In the genomic region with DNA sequence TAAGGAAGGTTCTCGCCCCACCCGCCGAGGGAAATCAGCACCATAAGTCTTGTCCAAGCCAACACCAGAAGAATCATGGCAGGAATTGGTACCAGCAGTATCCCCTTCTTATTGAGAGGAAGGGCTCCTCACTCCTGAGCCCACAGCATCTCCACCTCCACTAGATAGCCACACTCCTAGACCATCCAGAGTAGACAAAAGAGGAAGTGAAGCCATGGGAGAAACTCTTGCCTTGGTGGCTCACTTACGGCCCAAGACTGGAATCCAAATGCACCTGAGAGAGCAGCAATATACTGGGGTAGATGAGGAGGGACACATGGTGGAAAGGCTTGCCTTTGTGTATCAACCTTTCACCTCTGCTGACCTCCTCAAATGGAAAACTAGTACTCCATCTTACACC, we compare ENCODE assay signal across 29 cellular contexts.
"Had no signal": no experiment of that assay in that cellular context is flagged by ENCODE, and none has a peak within 500 bp of the region (broad histone marks: within the 10 kb centered on the region; RNA-seq: fewer than 3 reads in every experiment).

No MANE protein-coding gene starts in this region.

- H3K36me3 Mint-ChIP-seq: stimulated activated effector memory CD8-positive, alpha-beta T cell treated with anti-CD3 and anti-CD28 coated beads, Interleukin-12 subunit alpha, Interleukin-12 subunit beta, amount 100 ng/mL, for 72 hours; stimulated activated memory B cell treated with anti-CD40 and anti-IgM and Interleukin-4, amounts not matched to agents 10 μg/mL and 1 μg/mL and 100 μg/mL, for 72 hours; stimulated activated naive B cell treated with anti-CD40 and anti-IgM and Interleukin-4, amounts not matched to agents 10 μg/mL and 1 μg/mL and 100 μg/mL, for 72 hours; type B pancreatic cell had no signal

- H3K27ac ChIP-seq: stomach, suprapubic skin, testis, thoracic aorta, thyroid gland, tibial artery, tibial nerve, transverse colon, upper lobe of left lung, upper lobe of right lung, uterus, vagina had no signal

- FAIRE-seq: urothelium cell line had no signal

- ATAC-seq: stimulated activated effector memory CD8-positive, alpha-beta T cell treated with anti-CD3 and anti-CD28 coated beads, Interleukin-12 subunit alpha, Interleukin-12 subunit beta, amount 100 ng/mL, for 72 hours; stimulated activated memory B cell treated with anti-CD40 and anti-IgM and Interleukin-4, amounts not matched to agents 10 μg/mL and 1 μg/mL and 100 μg/mL, for 72 hours; stimulated activated naive B cell treated with anti-CD40 and anti-IgM and Interleukin-4, amounts not matched to agents 10 μg/mL and 1 μg/mL and 100 μg/mL, for 72 hours; stimulated activated naive CD8-positive, alpha-beta T cell treated with anti-CD3 and anti-CD28 coated beads, Interleukin-15, amount 100 ng/mL, for 72 hours; stimulated activated naive CD8-positive, alpha-beta T cell treated with anti-CD3 and anti-CD28 coated beads, Interleukin-15, Interleukin-2, amounts not matched to agents 100 U/mL and 50 U/mL, for 24 hours; upper lobe of right lung had no signal

- H3K4me1 Mint-ChIP-seq: stimulated activated effector memory CD8-positive, alpha-beta T cell treated with anti-CD3 and anti-CD28 coated beads, Interleukin-12 subunit alpha, Interleukin-12 subunit beta, amount 100 ng/mL, for 72 hours; stimulated activated naive CD8-positive, alpha-beta T cell treated with anti-CD3 and anti-CD28 coated beads, Interleukin-15, amount 100 ng/mL, for 72 hours had no signal

- H3K4me3 Mint-ChIP-seq: stimulated activated effector memory CD8-positive, alpha-beta T cell treated with anti-CD3 and anti-CD28 coated beads, Interleukin-12 subunit alpha, Interleukin-12 subunit beta, amount 100 ng/mL, for 72 hours; stimulated activated memory B cell treated with anti-CD40 and anti-IgM and Interleukin-4, amounts not matched to agents 10 μg/mL and 1 μg/mL and 100 μg/mL, for 72 hours; stimulated activated naive B cell treated with anti-CD40 and anti-IgM and Interleukin-4, amounts not matched to agents 10 μg/mL and 1 μg/mL and 100 μg/mL, for 72 hours; stimulated activated naive CD8-positive, alpha-beta T cell treated with anti-CD3 and anti-CD28 coated beads, Interleukin-15, amount 100 ng/mL, for 72 hours; stimulated activated naive CD8-positive, alpha-beta T cell treated with anti-CD3 and anti-CD28 coated beads, Interleukin-15, Interleukin-2, amounts not matched to agents 100 ng/mL and 50 ng/mL, for 24 hours; type B pancreatic cell had no signal

- H3K36me3 ChIP-seq: stomach, suprapubic skin, thoracic aorta, thyroid gland, tibial artery, tibial nerve, transverse colon, upper lobe of left lung, upper lobe of right lung, uterus, vagina had no signal

- H3K9me3 ChIP-seq: stomach, suprapubic skin, testis, thoracic aorta, thyroid gland, tibial artery, tibial nerve, transverse colon, upper lobe of left lung, upper lobe of right lung, uterus, vagina had no signal

- H3K27ac Mint-ChIP-seq: stimulated activated effector memory CD8-positive, alpha-beta T cell treated with anti-CD3 and anti-CD28 coated beads, Interleukin-12 subunit alpha, Interleukin-12 subunit beta, amount 100 ng/mL, for 72 hours; stimulated activated memory B cell treated with anti-CD40 and anti-IgM and Interleukin-4, amounts not matched to agents 10 μg/mL and 1 μg/mL and 100 μg/mL, for 72 hours; stimulated activated naive B cell treated with anti-CD40 and anti-IgM and Interleukin-4, amounts not matched to agents 10 μg/mL and 1 μg/mL and 100 μg/mL, for 72 hours; stimulated activated naive CD8-positive, alpha-beta T cell treated with anti-CD3 and anti-CD28 coated beads, Interleukin-15, amount 100 ng/mL, for 72 hours; stimulated activated naive CD8-positive, alpha-beta T cell treated with anti-CD3 and anti-CD28 coated beads, Interleukin-15, Interleukin-2, amounts not matched to agents 100 ng/mL and 50 ng/mL, for 24 hours; type B pancreatic cell had no signal

- H3K27me3 ChIP-seq: stomach, suprapubic skin, testis, thyroid gland, tibial artery, tibial nerve, transverse colon, upper lobe of left lung, upper lobe of right lung, uterus, vagina had no signal

- DNase-seq: stimulated activated CD4-positive, alpha-beta T cell treated with anti-CD3 and anti-CD28 coated beads, Interleukin-2, amount 100 ng/mL, for 48 hours; stimulated activated CD4-positive, alpha-beta T cell treated with anti-CD3 and anti-CD28 coated beads, Interleukin-4, amount 100 ng/mL, for 1 hour; stimulated activated CD4-positive, alpha-beta T cell treated with anti-CD3 and anti-CD28 coated beads, Interleukin-4, amount 100 ng/mL, for 24 hours; stimulated activated CD4-positive, alpha-beta T cell treated with anti-CD3 and anti-CD28 coated beads, Interleukin-4, amount 100 ng/mL, for 4 hours; stimulated activated CD8-positive, alpha-beta memory T cell treated with anti-CD3 and anti-CD28 coated beads, Interleukin-4, amount 100 ng/mL, for 48 hours; stimulated activated naive B cell treated with anti-CD40 and anti-IgM and Interleukin-4, amounts not matched to agents 10 μg/mL and 1 μg/mL and 100 μg/mL, for 72 hours; stimulated activated naive CD4-positive, alpha-beta T cell; stimulated activated naive CD4-positive, alpha-beta T cell treated with Interleukin-2 at 50 U/mL for 16 hours; stimulated activated naive CD8-positive, alpha-beta T cell treated with anti-CD3 and anti-CD28 coated beads, Interleukin-15, amount 100 ng/mL, for 72 hours; stimulated activated naive CD8-positive, alpha-beta T cell treated with anti-CD3 and anti-CD28 coated beads, Interleukin-15, Interleukin-2, amounts not matched to agents 100 U/mL and 50 U/mL, for 24 hours; stomach; substantia nigra; testis; thyroid gland; tibial artery; transverse colon; trophoblast cell; upper lobe of left lung; upper lobe of right lung; uterus had no signal

- H3K4me1 ChIP-seq: stomach, suprapubic skin, testis, tibial artery, tibial nerve, transverse colon, upper lobe of left lung, upper lobe of right lung, uterus, vagina had no signal

- H3K4me3 ChIP-seq: stomach, suprapubic skin, testis, thoracic aorta, thyroid gland, tibial artery, tibial nerve, transverse colon, upper lobe of left lung, upper lobe of right lung, uterus, vagina had no signal

- H3K9me3 Mint-ChIP-seq: stimulated activated effector memory CD8-positive, alpha-beta T cell treated with anti-CD3 and anti-CD28 coated beads, Interleukin-12 subunit alpha, Interleukin-12 subunit beta, amount 100 ng/mL, for 72 hours; stimulated activated memory B cell treated with anti-CD40 and anti-IgM and Interleukin-4, amounts not matched to agents 10 μg/mL and 1 μg/mL and 100 μg/mL, for 72 hours; stimulated activated naive B cell treated with anti-CD40 and anti-IgM and Interleukin-4, amounts not matched to agents 10 μg/mL and 1 μg/mL and 100 μg/mL, for 72 hours; stimulated activated naive CD8-positive, alpha-beta T cell treated with anti-CD3 and anti-CD28 coated beads, Interleukin-15, amount 100 ng/mL, for 72 hours; stimulated activated naive CD8-positive, alpha-beta T cell treated with anti-CD3 and anti-CD28 coated beads, Interleukin-15, Interleukin-2, amounts not matched to agents 100 ng/mL and 50 ng/mL, for 24 hours; type B pancreatic cell had no signal

- H3K27me3 Mint-ChIP-seq: stimulated activated naive CD8-positive, alpha-beta T cell treated with anti-CD3 and anti-CD28 coated beads, Interleukin-15, amount 100 ng/mL, for 72 hours; stimulated activated naive CD8-positive, alpha-beta T cell treated with anti-CD3 and anti-CD28 coated beads, Interleukin-15, Interleukin-2, amounts not matched to agents 100 ng/mL and 50 ng/mL, for 24 hours; type B pancreatic cell had no signal
